ENCODE assay signal across 8 cellular contexts in the genomic region with DNA sequence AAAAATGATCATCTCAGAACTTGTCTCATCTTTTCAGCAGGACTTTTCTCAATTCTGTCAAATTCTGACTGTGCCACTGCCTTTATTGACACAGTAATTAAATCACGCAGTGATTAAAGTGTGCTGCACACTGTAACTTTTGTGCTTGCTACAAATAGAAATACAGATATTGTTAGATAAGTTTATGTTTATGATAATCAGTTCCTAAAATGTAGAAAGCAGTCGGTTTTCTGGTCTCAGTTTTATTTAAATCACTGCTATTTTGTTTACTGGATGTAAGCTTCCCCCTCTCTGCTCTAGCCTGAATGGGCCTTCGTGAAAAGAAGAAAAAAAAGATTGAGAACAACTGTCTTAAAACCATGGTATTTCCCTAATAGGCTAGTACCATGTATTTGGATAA.
DNase-seq lines count a peak whose midpoint lies in the region; ATAC-seq and TF ChIP-seq lines count a peak whose summit lies in the region.
"Had no signal": no experiment of that assay in that cellular context is flagged by ENCODE, and none has a peak within 500 bp of the region (broad histone marks: within the 10 kb centered on the region; RNA-seq: fewer than 3 reads in every experiment).

No MANE protein-coding gene starts in this region.

- no peaks in the 10 kb centered on the region for H3K27me3 ChIP-seq in Peyer's patch
- no peaks in the 10 kb centered on the region for H3K27me3 ChIP-seq in esophagus muscularis mucosa

- intact Hi-C loops in esophagus muscularis mucosa (cut with DNase I): loop anchor here (2.0 to 5.0 kb wide), 2 partner anchors 180 to 192 kb away; no protein-coding TSS in a partner anchor

- H3K36me3 ChIP-seq in HEK293 (ENCODE audit: control insufficient read depth in 2 of 2, insufficient read depth in 1 of 2, low read length in 2 of 2) (no peaks in the 10 kb centered on the region), Peyer's patch (no peaks in the 10 kb centered on the region), esophagus muscularis mucosa (no peaks in the 10 kb centered on the region)

- TF ChIP-seq EP300 in esophagus muscularis mucosa (IDR thresholded peaks at IDR 0.05): no peak

- TF ChIP-seq CTCF in HEK293 (tag by site-specific recombination; IDR thresholded peaks at IDR 0.05) (no peak), Peyer's patch (IDR thresholded peaks at IDR 0.05) (no peak), esophagus muscularis mucosa (IDR thresholded peaks at IDR 0.05) (no peak)

- ATAC-seq in GM21619 (IDR thresholded peaks at IDR 0.05; ENCODE audit: unreplicated experiment): no peak

- H3K4me3 ChIP-seq in HEK293 (ENCODE audit: low read depth, low read length): no peak overlapping the region
- H3K4me3 ChIP-seq in Peyer's patch: no peak overlapping the region
- H3K4me3 ChIP-seq in esophagus muscularis mucosa: no peak overlapping the region
- no peak overlapping the region for H3K4me3 ChIP-seq in skin epidermis

- H3K4me1 ChIP-seq in HEK293 (ENCODE audit: control insufficient read depth, insufficient read depth, low read length) (peaks cover 3% of the 10 kb centered on the region), Peyer's patch (peaks cover 0 to 18% (median 8%) of the 10 kb centered on the region in 4 donors), esophagus muscularis mucosa (peaks cover 24 to 38% (median 36%) of the 10 kb centered on the region in 4 donors)

- TF ChIP-seq POLR2A in Peyer's patch (IDR thresholded peaks at IDR 0.05) (no peak), esophagus muscularis mucosa (IDR thresholded peaks at IDR 0.05; ENCODE audit: low read depth) (no peak)

- H3K9me3 ChIP-seq in HEK293 (ENCODE audit: control insufficient read depth, insufficient read depth, low read depth, low read length) (no peaks in the 10 kb centered on the region), Peyer's patch (no peaks in the 10 kb centered on the region), esophagus muscularis mucosa (no peaks in the 10 kb centered on the region)

- WGBS in esophagus muscularis mucosa: 62% methylated on average over 3 of the region's 3 CpGs

- CTCF ChIA-PET in HEK293 (lab: Yijun Ruan, JAX): interaction anchor here (1.9 kb wide), 1 partner anchor 180 kb away, joined by 10 read pairs; no protein-coding TSS in a partner anchor

- POLR2A ChIA-PET in HEK293 (lab: Yijun Ruan, JAX): no interaction called here

- DNase-seq in Peyer's patch: no peak
- no peak for DNase-seq in esophagus muscularis mucosa (ENCODE audit: extremely low spot score)
- no peak for DNase-seq in NOMO-1 (lab: John Stamatoyannopoulos, UW; ENCODE audit: unreplicated experiment in 2 of 2)
- no peak for DNase-seq in AML-193 (lab: John Stamatoyannopoulos, UW)
- DNase-seq: stimulated activated CD4-positive, alpha-beta T cell treated with anti-CD3 and anti-CD28 coated beads, Interleukin-2, amount 100 ng/mL, for 24 hours had no signal

- H3K27ac ChIP-seq in HEK293 (ENCODE audit: extremely low read depth, low read depth, low read length) (peak overlapping the region; percentile 99; the same call in 1 of the 2 replicates), Peyer's patch (peak overlapping the region; percentile 81 to 98 (median 96)), esophagus muscularis mucosa (replicated peaks in 1 of 4) (peak overlapping the region; percentile 91 to 95 (median 92)), skin epidermis (peak overlapping the region in 17 of 21 experiments; percentile 67 to 100 (median 97))

TF ChIP-seq in HEK293, 187 proteins besides CTCF, POLR2A, EP300 and RAD21:
- TF ChIP-seq ZNF202 (tag by site-specific recombination; IDR thresholded peaks at IDR 0.05; ENCODE audit: borderline replicate concordance) (no peak), ZFP3 (tag by site-specific recombination; IDR thresholded peaks at IDR 0.05; ENCODE audit: low read depth) (no peak), ZNF571 (tag by site-specific recombination; IDR thresholded peaks at IDR 0.05) (no peak), GFI1B (tag by site-specific recombination; IDR thresholded peaks at IDR 0.05) (0 out of 2 replicates have a peak, but pooled peaks have one; percentile 4), ATF2 (tag by site-specific recombination; IDR thresholded peaks at IDR 0.05; ENCODE audit: low read depth) (no peak), PRDM2 (tag by site-specific recombination; IDR thresholded peaks at IDR 0.05; ENCODE audit: borderline replicate concordance) (no peak)
